ENCODE assay signal across 7 cellular contexts in genomic region chr4:107354304-107354703, GRCh38.
DNase-seq lines count a peak whose midpoint lies in the region; TF ChIP-seq lines count a peak whose summit lies in the region.
"Not testable (repeated sequence)": the region's sequence is repeated elsewhere in the genome, so short reads cannot be mapped to it uniquely, and the experiment has no call there.

No MANE protein-coding gene starts in this region.

- not testable (repeated sequence) for H3K27ac ChIP-seq in H9 (ENCODE audit: insufficient read length, low read depth, low read length); SK-N-SH (ENCODE audit: low read depth in 2 of 2, low read length in 1 of 2); brain microvascular endothelial cell; neural progenitor cell

- TF ChIP-seq CTCF in H9 (conservative IDR thresholded peaks at IDR 0.05) = peak; percentile 74
- TF ChIP-seq CTCF in SK-N-SH (IDR thresholded peaks at IDR 0.05) = peak; percentile 33; the same call in 1 of the 2 replicates
- peak; percentile 52 for TF ChIP-seq CTCF in brain microvascular endothelial cell (IDR thresholded peaks at IDR 0.05; ENCODE audit: low read depth, low read length, missing control alignments)
- peak; percentile 45 for TF ChIP-seq CTCF in fibroblast of the aortic adventitia (IDR thresholded peaks at IDR 0.05; ENCODE audit: insufficient read depth, low read length)
- peak; percentile 31 for TF ChIP-seq CTCF in neural progenitor cell (IDR thresholded peaks at IDR 0.05)

- H2BK12ac ChIP-seq in H9 (ENCODE audit: insufficient read length, low read depth, low read length) = not testable (repeated sequence)

- DNase-seq in Daoy (ENCODE audit: low read depth) (peak; percentile 48), H9 (peak; percentile 76), NCI-H524 (lab: John Stamatoyannopoulos, UW) (peak; percentile 4 to 24), fibroblast of the aortic adventitia (ENCODE audit: low read depth) (peak; percentile 9), neural progenitor cell (ENCODE audit: low spot score) (peak; percentile 22)
- DNase-seq in SK-N-SH, brain microvascular endothelial cell: not testable (repeated sequence)

- H2BK5ac ChIP-seq in H9 (ENCODE audit: insufficient read length, low read length) = not testable (repeated sequence)

- H3K9me2 ChIP-seq in SK-N-SH = not testable (repeated sequence)

- not testable (repeated sequence) for H3K9me3 ChIP-seq in H9 (ENCODE audit: control insufficient read depth, low read depth, low read length); SK-N-SH; neural progenitor cell (ENCODE audit: low read depth)

- H3K4me1 Mint-ChIP-seq in H9 = peaks cover 9 to 13% of the 10 kb centered on the region in 2 experiments
- H3K4me1 Mint-ChIP-seq in neural progenitor cell = not testable (repeated sequence)

- H4K91ac ChIP-seq in H9 (ENCODE audit: insufficient read length, low read depth, low read length) = not testable (repeated sequence)

- not testable (repeated sequence) for H3K4me1 ChIP-seq in H9 (ENCODE audit: insufficient read depth, low read length); SK-N-SH (ENCODE audit: control insufficient read depth in 1 of 2, insufficient read depth in 2 of 2, low read depth in 1 of 2, low read length in 1 of 2); neural progenitor cell

- not testable (repeated sequence) for H3K36me3 ChIP-seq in SK-N-SH (replicated peaks in 1 of 2; ENCODE audit: control insufficient read depth in 1 of 2, insufficient read depth in 2 of 2, low read length in 1 of 2); brain microvascular endothelial cell (replicated peaks); neural progenitor cell

- H2AK5ac ChIP-seq in H9 (ENCODE audit: insufficient read length, low read length) = not testable (repeated sequence)

- H3K27me3 Mint-ChIP-seq in H9 (ENCODE audit: low read depth); neural progenitor cell (ENCODE audit: insufficient read depth, low read depth): not testable (repeated sequence)

- CTCF ChIA-PET in SK-N-SH (lab: Yijun Ruan, JAX) = not testable (repeated sequence)

- H3K36me3 Mint-ChIP-seq in H9 (ENCODE audit: insufficient read depth in 1 of 3, low read depth in 3 of 3) = peaks cover 8 to 28% (median 9%) of the 10 kb centered on the region in 3 experiments
- H3K36me3 Mint-ChIP-seq in neural progenitor cell = not testable (repeated sequence)

- H3K23me2 ChIP-seq in H9 (ENCODE audit: insufficient read length, low read depth, low read length, poor library complexity, severe bottlenecking) = not testable (repeated sequence)

- H3K27ac Mint-ChIP-seq in H9, neural progenitor cell: not testable (repeated sequence)

- in situ Hi-C loops in brain microvascular endothelial cell (cut with HindIII; ENCODE audit: low pct_ligation_motif_present, low sequenced_read_pairs) = not testable (repeated sequence)

- not testable (repeated sequence) for H3T11ph ChIP-seq in H9 (ENCODE audit: low read length)

- H3K23ac ChIP-seq in H9 (ENCODE audit: insufficient read length, low read depth, low read length) = not testable (repeated sequence)

- not testable (repeated sequence) for H2BK20ac ChIP-seq in H9 (ENCODE audit: low read depth, low read length, poor library complexity, severe bottlenecking)

- H3F3A ChIP-seq in SK-N-SH (replicated peaks; ENCODE audit: insufficient read depth); neural progenitor cell (ENCODE audit: low read depth): not testable (repeated sequence)

- not testable (repeated sequence) for H3K4ac ChIP-seq in H9 (ENCODE audit: low read depth, low read length)

- H3K79me1 ChIP-seq in H9 (ENCODE audit: insufficient read depth, low read depth, low read length, poor library complexity, severe bottlenecking) = not testable (repeated sequence)

- not testable (repeated sequence) for H3K18ac ChIP-seq in H9 (ENCODE audit: insufficient read length, low read depth, low read length)

- H3K4me3 Mint-ChIP-seq in H9, neural progenitor cell: not testable (repeated sequence)

- peak; percentile 25; the same call in 1 of the 2 replicates for TF ChIP-seq RAD21 in SK-N-SH (IDR thresholded peaks at IDR 0.05; ENCODE audit: low read length)

- not testable (repeated sequence) for H2BK15ac ChIP-seq in H9 (ENCODE audit: low read depth, low read length)

- H2BK120ac ChIP-seq in H9 (ENCODE audit: low read depth, low read length, poor library complexity, severe bottlenecking) = not testable (repeated sequence)

- not testable (repeated sequence) for H3K27me3 ChIP-seq in H9 (ENCODE audit: insufficient read depth, low read length); SK-N-SH (ENCODE audit: insufficient read depth); brain microvascular endothelial cell (replicated peaks); neural progenitor cell

- H3K4me2 ChIP-seq in H9 (ENCODE audit: insufficient read depth, insufficient read length, low read length); SK-N-SH; neural progenitor cell: not testable (repeated sequence)

- H3K9ac ChIP-seq in H9 (ENCODE audit: extremely low read depth, insufficient read length, low read length); SK-N-SH; neural progenitor cell: not testable (repeated sequence)

- not testable (repeated sequence) for H4K5ac ChIP-seq in H9 (ENCODE audit: insufficient read length, low read depth, low read length)

- not testable (repeated sequence) for H4K20me1 ChIP-seq in H9 (ENCODE audit: control insufficient read depth, insufficient read depth, insufficient read length); SK-N-SH (ENCODE audit: insufficient read depth); neural progenitor cell (ENCODE audit: low read depth)

- H3K14ac ChIP-seq in H9 (ENCODE audit: insufficient read depth, low read length) = not testable (repeated sequence)

- H3K4me3 ChIP-seq in SK-N-SH (ENCODE audit: low read depth in 2 of 2, low read length in 1 of 2); brain microvascular endothelial cell (ENCODE audit: low read depth, low read length); fibroblast of the aortic adventitia (ENCODE audit: low read depth, low read length); neural progenitor cell: not testable (repeated sequence)

- peaks cover 19 to 24% of the 10 kb centered on the region in 2 experiments for H3K9me3 Mint-ChIP-seq in H9
- not testable (repeated sequence) for H3K9me3 Mint-ChIP-seq in neural progenitor cell

- not testable (repeated sequence) for H2AFZ ChIP-seq in H9 (ENCODE audit: low read length); SK-N-SH (ENCODE audit: low read depth); neural progenitor cell (replicated peaks)

- POLR2A ChIA-PET in SK-N-SH (lab: Yijun Ruan, JAX) = not testable (repeated sequence)

- H3K79me2 ChIP-seq in H9 (ENCODE audit: insufficient read depth, low read length); SK-N-SH (ENCODE audit: insufficient read depth); neural progenitor cell (ENCODE audit: low read depth): not testable (repeated sequence)

- WGBS in H9 (ENCODE audit: extremely low coverage, insufficient read length, low lambda C conversion rate) = no CpG with 5 or more reads among the region's 11 CpGs
- WGBS in SK-N-SH (ENCODE audit: low lambda C conversion rate) = 62% methylated on average over 11 of the region's 11 CpGs

- H3K56ac ChIP-seq in H9 (ENCODE audit: insufficient read length, low read depth, low read length) = not testable (repeated sequence)

- not testable (repeated sequence) for TF ChIP-seq EP300 in SK-N-SH (IDR thresholded peaks at IDR 0.05; ENCODE audit: borderline replicate concordance in 1 of 2, low read depth in 1 of 2, low read length in 1 of 2)

- H4K8ac ChIP-seq in H9 (replicated peaks; ENCODE audit: insufficient read length, low read depth, low read length) = not testable (repeated sequence)
